In genomic region chr16:3171181-3171854, GRCh38 we compare ENCODE assay signal across 8 cellular contexts. TPM values are rescaled to one million over a fixed set of nuclear protein-coding genes. Genes with fewer than 3 reads are reported as not detected.
DNase-seq lines count a peak whose midpoint lies in the region; ATAC-seq, FAIRE-seq and TF ChIP-seq lines count a peak whose summit lies in the region.

No MANE protein-coding gene starts in this region.

- DNase-seq in H7: peak; percentile 91
- DNase-seq in activated CD4-positive, alpha-beta memory T cell treated with anti-CD3 and anti-CD28 coated beads for 36 hours: peak; percentile 80
- DNase-seq in stimulated activated naive CD8-positive, alpha-beta T cell treated with anti-CD3 and anti-CD28 coated beads, Interleukin-15, Interleukin-2, amounts not matched to agents 100 U/mL and 50 U/mL, for 24 hours: peak; percentile 76
- DNase-seq in H54 (ENCODE audit: insufficient read length, low spot score): no peak
- DNase-seq in amygdala (lab: John Stamatoyannopoulos, UW): no peak
- DNase-seq in upper lobe of right lung: no peak

- H3K4me3 Mint-ChIP-seq in activated CD4-positive, alpha-beta memory T cell treated with anti-CD3 and anti-CD28 coated beads for 36 hours: peak overlapping the region; percentile 62

- peaks cover 38% of the 10 kb centered on the region for H3K27me3 Mint-ChIP-seq in activated CD4-positive, alpha-beta memory T cell treated with anti-CD3 and anti-CD28 coated beads for 36 hours

- no peaks in the 10 kb centered on the region for H3K9me3 Mint-ChIP-seq in activated CD4-positive, alpha-beta memory T cell treated with anti-CD3 and anti-CD28 coated beads for 36 hours

- H3K9me3 ChIP-seq in upper lobe of right lung: no peaks in the 10 kb centered on the region

- intact Hi-C loops in activated CD4-positive, alpha-beta memory T cell treated with anti-CD3 and anti-CD28 coated beads for 36 hours (cut with micrococcal nuclease): loop anchor here (1.0 to 5.0 kb wide), 4 partner anchors 21 to 329 kb away; no protein-coding TSS in a partner anchor
- intact Hi-C loops in upper lobe of right lung (cut with DNase I): no loop called here

- POLR2A ChIA-PET in activated CD4-positive, alpha-beta memory T cell treated with anti-CD3 and anti-CD28 coated beads for 36 hours (lab: Charles Lee): interaction anchor here (1.2 to 2.4 kb wide), 3 partner anchors 8 to 36 kb away, joined by 3 to 8 read pairs (median 3); partner anchors contain the start of gene ZNF213

- no peak for TF ChIP-seq CTCF in 22Rv1 (IDR thresholded peaks at IDR 0.05)
- no peak for TF ChIP-seq CTCF in upper lobe of right lung (IDR thresholded peaks at IDR 0.05)

- TF ChIP-seq POLR2A in H54 (IDR thresholded peaks at IDR 0.05; ENCODE audit: low read depth, low read length): no peak

- no peak for FAIRE-seq in H54 (lab: Jason Lieb, UNC)

- H3K27ac ChIP-seq in 22Rv1: peak overlapping the region; percentile 30; the same call in 1 of the 2 replicates
- H3K27ac ChIP-seq in upper lobe of right lung: no peak overlapping the region

- peaks cover 34% of the 10 kb centered on the region for H3K4me1 Mint-ChIP-seq in activated CD4-positive, alpha-beta memory T cell treated with anti-CD3 and anti-CD28 coated beads for 36 hours (ENCODE audit: low read depth)

- CTCF ChIA-PET in activated CD4-positive, alpha-beta memory T cell treated with anti-CD3 and anti-CD28 coated beads for 36 hours (lab: Charles Lee): interaction anchor here (0.8 to 2.8 kb wide), 15 partner anchors 11 to 167 kb away, joined by 3 to 13 read pairs (median 4); partner anchors contain the start of gene ZSCAN10

- peaks cover 8% of the 10 kb centered on the region for H3K4me1 ChIP-seq in upper lobe of right lung

- peak overlapping the region; percentile 75 for H3K27ac Mint-ChIP-seq in activated CD4-positive, alpha-beta memory T cell treated with anti-CD3 and anti-CD28 coated beads for 36 hours

- H3K27me3 ChIP-seq in H7 (ENCODE audit: control insufficient read depth, insufficient read depth, low read length) (peaks cover 26% of the 10 kb centered on the region), upper lobe of right lung (peaks cover 90% of the 10 kb centered on the region)

- ATAC-seq in stimulated activated naive CD8-positive, alpha-beta T cell treated with anti-CD3 and anti-CD28 coated beads, Interleukin-15, Interleukin-2, amounts not matched to agents 100 U/mL and 50 U/mL, for 24 hours: peak; percentile 75
- ATAC-seq in upper lobe of right lung: no peak

- H3K36me3 Mint-ChIP-seq in activated CD4-positive, alpha-beta memory T cell treated with anti-CD3 and anti-CD28 coated beads for 36 hours: peaks cover 3% of the 10 kb centered on the region

- H3K36me3 ChIP-seq in H7 (replicated peaks; ENCODE audit: control insufficient read depth, insufficient read depth, low read length) (no peaks in the 10 kb centered on the region), upper lobe of right lung (no peaks in the 10 kb centered on the region)

- H3K4me3 ChIP-seq in H7 (ENCODE audit: insufficient read depth, low read depth, low read length): peak overlapping the region; percentile 58
- H3K4me3 ChIP-seq in iPS-11a (ENCODE audit: low read depth, low read length): peak overlapping the region; percentile 60
- no peak overlapping the region for H3K4me3 ChIP-seq in upper lobe of right lung

RNA-seq across cellular contexts. Expression of gene OR1F1, which starts 16.7 kb away (rescaled TPM):
- total RNA-seq in H7 (2014; rRNA removed; shearing (Covaris generic)): not detected in 2 replicates
- total RNA-seq in activated CD4-positive, alpha-beta memory T cell treated with anti-CD3 and anti-CD28 coated beads for 36 hours: not detected
- total RNA-seq in upper lobe of right lung: not detected

RNA-seq across cellular contexts. Expression of gene ZNF213, which starts 36.5 kb away (rescaled TPM):
- 5.5 and 6.3 TPM in 2 replicates for total RNA-seq in H7 (2014; rRNA removed; shearing (Covaris generic))
- total RNA-seq in activated CD4-positive, alpha-beta memory T cell treated with anti-CD3 and anti-CD28 coated beads for 36 hours: 1 to 10 TPM; 9.0 TPM
- 9.1 TPM for total RNA-seq in upper lobe of right lung

RNA-seq across cellular contexts. Expression of gene ZNF205, which starts 58.9 kb away (rescaled TPM):
- 40.2 and 41.2 TPM in 2 replicates for total RNA-seq in H7 (2014; rRNA removed; shearing (Covaris generic))
- under 1 TPM in 1 of 2 experiments, not detected in 1; 0.21 TPM for total RNA-seq in activated CD4-positive, alpha-beta memory T cell treated with anti-CD3 and anti-CD28 coated beads for 36 hours
- total RNA-seq in upper lobe of right lung: 11.7 TPM

Comparison
In these comparisons a context has a peak if more than half of its experiments do, and no peak if none do; other contexts are left out.
1. DNase-seq: peak in H7 (single experiment), activated CD4-positive, alpha-beta memory T cell treated with anti-CD3 and anti-CD28 coated beads for 36 hours (single experiment) and stimulated activated naive CD8-positive, alpha-beta T cell treated with anti-CD3 and anti-CD28 coated beads, Interleukin-15, Interleukin-2, amounts not matched to agents 100 U/mL and 50 U/mL, for 24 hours (single experiment); none in H54 (single experiment), amygdala (0 of 56) and upper lobe of right lung (single experiment).
2. RNA of gene ZNF205, which starts 58.9 kb away (total RNA-seq): 40.2 to 41.2 TPM in H7 and 11.7 TPM in upper lobe of right lung (single experiment); 0.21 TPM in activated CD4-positive, alpha-beta memory T cell treated with anti-CD3 and anti-CD28 coated beads for 36 hours; every median in the first group is over 10 times any median in the second.